ENCODE assay signal across 1 cellular context in genomic region chr11:18064450-18065048, GRCh38.
A peak's percentile ranks its signal among the peaks of the same experiment; 100 is the strongest.
TF ChIP-seq lines count a peak whose summit lies in the region.

No MANE protein-coding gene starts in this region.

TF ChIP-seq in K562, 482 proteins besides CTCF, POLR2A, EP300 and RAD21 (continued from another document):
- no peak for TF ChIP-seq ARID3A (IDR thresholded peaks at IDR 0.05; ENCODE audit: borderline replicate concordance, low read depth, low read length)
- TF ChIP-seq ZNF316 (IDR thresholded peaks at IDR 0.05), result 0 out of 2 replicates have a peak, but pooled peaks have one; percentile 18
